20 cellular contexts compared by ENCODE assay signal in genomic region chr7:34787586-34787985, GRCh38.
"Had no signal": no experiment of that assay in that cellular context is flagged by ENCODE, and none has a peak within 500 bp of the region (broad histone marks: within the 10 kb centered on the region; RNA-seq: fewer than 3 reads in every experiment).

No MANE protein-coding gene starts in this region.

- H3K4me3 Mint-ChIP-seq: mesothelial cell of epicardium; naive B cell; natural killer cell treated with Interleukin-12 subunit alpha and Interleukin-12 subunit beta and Interleukin-15 and Interleukin-18, amount 100 ng/mL, for 72 hours; neural crest cell; stimulated activated effector memory CD8-positive, alpha-beta T cell treated with anti-CD3 and anti-CD28 coated beads, Interleukin-12 subunit alpha, Interleukin-12 subunit beta, amount 100 ng/mL, for 72 hours had no signal

- H3K4me1 Mint-ChIP-seq: mesothelial cell of epicardium; naive B cell; neural crest cell; stimulated activated effector memory CD8-positive, alpha-beta T cell treated with anti-CD3 and anti-CD28 coated beads, Interleukin-12 subunit alpha, Interleukin-12 subunit beta, amount 100 ng/mL, for 72 hours had no signal

- DNase-seq: dorsolateral prefrontal cortex; effector CD4-positive, alpha-beta T cell; gastrocnemius medialis; head of caudate nucleus; mesenchymal stem cell; mucosa of descending colon; naive B cell; pancreas; right cardiac atrium; sigmoid colon; stimulated activated CD4-positive, alpha-beta T cell treated with anti-CD3 and anti-CD28 coated beads, Interleukin-2, amount 100 ng/mL, for 24 hours; stimulated activated CD4-positive, alpha-beta T cell treated with anti-CD3 and anti-CD28 coated beads, Interleukin-4, amount 100 ng/mL, for 24 hours; stimulated activated naive CD4-positive, alpha-beta T cell treated with Interleukin-2 at 50 U/mL for 16 hours; stomach; thyroid gland; trophoblast cell had no signal

- H3K27ac Mint-ChIP-seq: mesothelial cell of epicardium; naive B cell; natural killer cell treated with Interleukin-12 subunit alpha and Interleukin-12 subunit beta and Interleukin-15 and Interleukin-18, amount 100 ng/mL, for 72 hours; stimulated activated effector memory CD8-positive, alpha-beta T cell treated with anti-CD3 and anti-CD28 coated beads, Interleukin-12 subunit alpha, Interleukin-12 subunit beta, amount 100 ng/mL, for 72 hours had no signal

- H3K27me3 Mint-ChIP-seq: naive B cell had no signal

- H3K36me3 Mint-ChIP-seq: mesothelial cell of epicardium; stimulated activated effector memory CD8-positive, alpha-beta T cell treated with anti-CD3 and anti-CD28 coated beads, Interleukin-12 subunit alpha, Interleukin-12 subunit beta, amount 100 ng/mL, for 72 hours had no signal
